ENCODE assay signal across 8 cellular contexts in the genomic region with DNA sequence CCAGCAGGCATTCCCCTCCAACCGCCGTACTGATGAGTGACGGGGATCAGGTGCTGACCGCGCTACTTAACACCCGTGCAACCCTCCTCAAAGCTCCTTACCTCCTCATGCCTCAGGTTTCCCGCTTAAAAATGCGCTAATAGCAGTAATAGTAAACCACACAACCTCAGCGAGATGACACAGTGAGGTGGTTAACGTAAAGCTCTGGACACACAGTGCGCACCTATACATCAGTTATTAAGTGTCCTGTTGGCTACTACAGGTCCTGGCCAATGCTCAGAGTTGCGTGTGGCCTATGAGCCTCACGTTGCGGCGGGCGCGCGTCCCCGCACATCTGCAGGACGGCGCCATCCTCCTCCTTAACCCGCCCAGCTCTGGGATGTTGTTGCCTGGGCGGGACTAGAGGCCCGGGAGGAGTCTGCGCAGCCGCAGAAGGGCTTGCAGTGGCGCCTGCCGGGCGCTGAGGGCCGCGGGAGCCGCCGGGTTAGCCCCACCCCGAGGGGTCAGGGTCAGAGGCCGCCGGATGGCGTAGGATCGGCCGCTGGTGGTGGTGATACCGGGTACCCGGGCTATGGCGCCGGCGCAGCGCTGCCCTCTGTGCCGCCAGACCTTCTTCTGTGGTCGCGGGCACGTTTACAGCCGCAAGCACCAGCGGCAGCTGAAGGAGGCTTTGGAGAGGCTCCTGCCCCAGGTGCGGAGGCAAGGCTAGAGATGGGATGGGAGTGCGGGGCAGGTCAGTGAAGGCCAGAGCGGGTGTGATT. TPM values are rescaled to one million over a fixed set of nuclear protein-coding genes. Genes with fewer than 3 reads are reported as not detected.
DNase-seq lines count a peak whose midpoint lies in the region; FAIRE-seq and TF ChIP-seq lines count a peak whose summit lies in the region.

TSS of gene CENATAC (plus strand) at position 512 of the 761 bp plus-strand sequence. CDS start at position 572, 60 bp downstream.

- no peaks in the 10 kb centered on the region for H3K9me3 ChIP-seq in MM.1S (replicated peaks; ENCODE audit: insufficient read depth, low read length)
- H3K9me3 ChIP-seq in stomach smooth muscle (ENCODE audit: control insufficient read depth in 2 of 2, low read length in 2 of 2) = no peaks in the 10 kb centered on the region

- H3K4me1 Mint-ChIP-seq in neural crest cell = peaks cover 35% of the 10 kb centered on the region

- H2AFZ ChIP-seq in MM.1S (ENCODE audit: low read length) = peak within 1 kb of the TSS; percentile 95

- no peaks in the 10 kb centered on the region for H3K9me3 Mint-ChIP-seq in neural crest cell

- H3K36me3 ChIP-seq in MM.1S (replicated peaks; ENCODE audit: insufficient read depth, low read length) (peaks cover 3% of the 10 kb centered on the region; the same call in 1 of the 2 replicates), stomach smooth muscle (ENCODE audit: control insufficient read depth in 2 of 2, insufficient read depth in 2 of 2, low read length in 2 of 2) (peaks cover 2 to 3% of the 10 kb centered on the region in 2 donors)

- H3K27ac Mint-ChIP-seq in neural crest cell (ENCODE audit: unreplicated experiment) = peak within 1 kb of the TSS; percentile 98

- H3K4me1 ChIP-seq in MM.1S (ENCODE audit: low read length) (peaks cover 8% of the 10 kb centered on the region; the same call in 1 of the 2 replicates), stomach smooth muscle (ENCODE audit: control insufficient read depth, insufficient read depth, low read length) (peaks cover 26% of the 10 kb centered on the region)

- no peaks in the 10 kb centered on the region for H3K27me3 ChIP-seq in MM.1S (replicated peaks; ENCODE audit: insufficient read depth, low read length)
- H3K27me3 ChIP-seq in stomach smooth muscle (ENCODE audit: control insufficient read depth in 1 of 2, insufficient read depth in 2 of 2, low read length in 2 of 2) = no peaks in the 10 kb centered on the region

- H3K9me2 ChIP-seq in MM.1S (replicated peaks; ENCODE audit: insufficient read depth, low read length) = no peaks in the 10 kb centered on the region

- FAIRE-seq in G401.6 (lab: Jason Lieb, UNC) = peak; percentile 93

- H3K36me3 Mint-ChIP-seq in neural crest cell (ENCODE audit: low read depth) = peaks cover 6% of the 10 kb centered on the region

- H3K9ac ChIP-seq in MM.1S (ENCODE audit: low read length) (peak within 1 kb of the TSS; percentile 79), stomach smooth muscle (ENCODE audit: low read length in 2 of 2) (peak within 1 kb of the TSS; percentile 88 to 89)

- DNase-seq in HCEC 1CT = peak; percentile 91
- peak; percentile 96 for DNase-seq in MM.1S
- DNase-seq in SHP77 treated with DMSO at 0.1 percent for 48 hours (lab: John Stamatoyannopoulos, UW) = peak; percentile 73
- peak; percentile 96 for DNase-seq in activated gamma-delta T cell treated with Interleukin-2 at 50 U/mL for 16 hours
- DNase-seq in foreskin fibroblast = peak; percentile 89 to 97
- DNase-seq in neural crest cell (ENCODE audit: low read depth, low spot score) = peak; percentile 96

- no peaks in the 10 kb centered on the region for H4K20me1 ChIP-seq in MM.1S (ENCODE audit: insufficient read depth, low read length)

- H3K4me3 Mint-ChIP-seq in neural crest cell = peak within 1 kb of the TSS; percentile 99

- no peaks in the 10 kb centered on the region for H3K27me3 Mint-ChIP-seq in neural crest cell (ENCODE audit: low read depth)

- 0 out of 2 replicates have a peak, but pooled peaks have one; percentile 7 for TF ChIP-seq CTCF in MM.1S (IDR thresholded peaks at IDR 0.05; ENCODE audit: low read length)
- no peak for TF ChIP-seq CTCF in foreskin fibroblast (IDR thresholded peaks at IDR 0.05; ENCODE audit: low read depth, low read length)
- TF ChIP-seq CTCF in neural crest cell (conservative IDR thresholded peaks at IDR 0.05) = no peak

- H3K27ac ChIP-seq in MM.1S (ENCODE audit: low read length) = peak within 1 kb of the TSS; percentile 52
- peak within 1 kb of the TSS; percentile 87 for H3K27ac ChIP-seq in stomach smooth muscle (ENCODE audit: low read length)

- no peaks in the 10 kb centered on the region; the same call in 1 of the 2 replicates for H3F3A ChIP-seq in MM.1S (ENCODE audit: insufficient read depth, low read length)

- peaks cover 61% of the 10 kb centered on the region for H3K79me2 ChIP-seq in MM.1S (ENCODE audit: low read length)

- H3K4me2 ChIP-seq in MM.1S (ENCODE audit: low read depth, low read length) = peak within 1 kb of the TSS; percentile 96

- peak within 1 kb of the TSS; percentile 91 for H3K4me3 ChIP-seq in MM.1S (ENCODE audit: low read length)
- peak within 1 kb of the TSS; percentile 79 to 99 for H3K4me3 ChIP-seq in foreskin fibroblast (ENCODE audit: low read depth in 1 of 2, low read length in 2 of 2)
- peak within 1 kb of the TSS; percentile 96 to 99 for H3K4me3 ChIP-seq in stomach smooth muscle (ENCODE audit: low read length in 2 of 2)

RNA-seq across cellular contexts. Expression of gene CENATAC, which starts in this region (rescaled TPM):
- total RNA-seq in neural crest cell = 32.5 and 35.1 TPM in 2 replicates

Comparison
In these comparisons a context has a peak if more than half of its experiments do, and no peak if none do; other contexts are left out.
1. Peak in every context shown above with its lines: DNase-seq, H3K4me3 ChIP-seq and H3K27ac ChIP-seq.